11 cellular contexts compared by ENCODE assay signal in genomic region chr17:61307905-61308886, GRCh38.
DNase-seq lines count a peak whose midpoint lies in the region; ATAC-seq lines count a peak whose summit lies in the region.
"Had no signal": no experiment of that assay in that cellular context is flagged by ENCODE, and none has a peak within 500 bp of the region (broad histone marks: within the 10 kb centered on the region; RNA-seq: fewer than 3 reads in every experiment).

No MANE protein-coding gene starts in this region.

- peaks cover 31% of the 10 kb centered on the region for H3K4me1 ChIP-seq in SJSA1 (replicated peaks)
- H3K4me1 ChIP-seq in neuronal stem cell (ENCODE audit: control insufficient read depth in 2 of 2, insufficient read depth in 1 of 2, low read depth in 1 of 2, low read length in 2 of 2), result peaks cover 0 to 9% of the 10 kb centered on the region in 2 donors

- no CpG with 5 or more reads among the region's 11 CpGs for WGBS in neuronal stem cell (ENCODE audit: extremely low coverage in 2 of 2, insufficient read length in 2 of 2, insufficient replicate concordance in 1 of 2), 2 donors

- H2BK15ac ChIP-seq in neuronal stem cell (ENCODE audit: low read length), result no peak overlapping the region

- peak; percentile 93 for DNase-seq in AG20443 (ENCODE audit: low spot score)
- peak; percentile 83 to 88 for DNase-seq in SJSA1 (ENCODE audit: low read depth in 1 of 2, low spot score in 2 of 2)
- peak; percentile 99 for DNase-seq in fibroblast of peridontal ligament (ENCODE audit: extremely low read depth)
- DNase-seq in neuronal stem cell (ENCODE audit: low spot score), result no peak
- DNase-seq in NCI-H187 (lab: John Stamatoyannopoulos, UW), result no peak
- DNase-seq in OCI-M1 (lab: John Stamatoyannopoulos, UW), result no peak
- no peak for DNase-seq in NCI-H69 (lab: John Stamatoyannopoulos, UW)
- DNase-seq: CD4-positive, alpha-beta memory T cell; cortex of kidney; posterior cingulate gyrus had no signal

- H3K36me3 ChIP-seq in SJSA1, result no peaks in the 10 kb centered on the region
- no peaks in the 10 kb centered on the region for H3K36me3 ChIP-seq in neuronal stem cell (replicated peaks in 1 of 2; ENCODE audit: control insufficient read depth in 2 of 2, insufficient read depth in 2 of 2, low read length in 2 of 2)

- H3K14ac ChIP-seq in neuronal stem cell (ENCODE audit: low read length), result no peak overlapping the region

- H3K4me3 ChIP-seq in SJSA1 (no peak overlapping the region), neuronal stem cell (ENCODE audit: low read length in 2 of 2) (no peak overlapping the region)

- H3K27ac ChIP-seq in SJSA1 (peak overlapping the region; percentile 59), neuronal stem cell (replicated peaks; ENCODE audit: low read length) (no peak overlapping the region)

- H3K79me1 ChIP-seq in neuronal stem cell (ENCODE audit: low read depth, low read length), result no peaks in the 10 kb centered on the region

- no peak overlapping the region for H4K91ac ChIP-seq in neuronal stem cell (ENCODE audit: low read depth, low read length, poor library complexity)

- H3K9me3 ChIP-seq in SJSA1 (replicated peaks), result no peaks in the 10 kb centered on the region
- peaks cover 0 to 3% of the 10 kb centered on the region in 2 donors for H3K9me3 ChIP-seq in neuronal stem cell (replicated peaks in 1 of 2; ENCODE audit: control insufficient read depth in 2 of 2, insufficient read depth in 1 of 2, low read depth in 1 of 2, low read length in 2 of 2)

- no peak overlapping the region for H3K18ac ChIP-seq in neuronal stem cell (ENCODE audit: low read length)

- no peak overlapping the region for H2AK5ac ChIP-seq in neuronal stem cell (ENCODE audit: low read depth, low read length)

- no peak overlapping the region for H3K9ac ChIP-seq in neuronal stem cell (ENCODE audit: low read depth, low read length, poor library complexity)

- ATAC-seq in HG03280 (IDR thresholded peaks at IDR 0.05; ENCODE audit: unreplicated experiment), result no peak

- H3K27me3 ChIP-seq in SJSA1 (replicated peaks) (no peaks in the 10 kb centered on the region), neuronal stem cell (ENCODE audit: control insufficient read depth in 3 of 3, insufficient read depth in 3 of 3, low read depth in 1 of 3, low read length in 3 of 3) (no peaks in the 10 kb centered on the region)

- no peak overlapping the region for H2BK12ac ChIP-seq in neuronal stem cell (ENCODE audit: low read length)

- H3K4me2 ChIP-seq in neuronal stem cell (ENCODE audit: insufficient read depth, low read length, poor library complexity, severe bottlenecking), result no peak overlapping the region

- no peak overlapping the region for H2BK5ac ChIP-seq in neuronal stem cell (ENCODE audit: low read length)

- no peak overlapping the region for H2BK120ac ChIP-seq in neuronal stem cell (ENCODE audit: low read depth, low read length)

- H3K4ac ChIP-seq in neuronal stem cell (ENCODE audit: low read length), result no peak overlapping the region

- peak overlapping the region; percentile 73 for H2AFZ ChIP-seq in neuronal stem cell (ENCODE audit: low read length)

- H3K23ac ChIP-seq in neuronal stem cell (ENCODE audit: low read depth, low read length, poor library complexity), result no peak overlapping the region

- H4K8ac ChIP-seq in neuronal stem cell (ENCODE audit: low read depth, low read length), result no peak overlapping the region

Comparison
In these comparisons a context has a peak if more than half of its experiments do, and no peak if none do; other contexts are left out.
1. DNase-seq: peak in AG20443 (single experiment), SJSA1 (2 of 2) and fibroblast of peridontal ligament (single experiment); none in neuronal stem cell (single experiment), NCI-H187 (0 of 2), OCI-M1 (single experiment) and NCI-H69 (single experiment).